In the genomic region with DNA sequence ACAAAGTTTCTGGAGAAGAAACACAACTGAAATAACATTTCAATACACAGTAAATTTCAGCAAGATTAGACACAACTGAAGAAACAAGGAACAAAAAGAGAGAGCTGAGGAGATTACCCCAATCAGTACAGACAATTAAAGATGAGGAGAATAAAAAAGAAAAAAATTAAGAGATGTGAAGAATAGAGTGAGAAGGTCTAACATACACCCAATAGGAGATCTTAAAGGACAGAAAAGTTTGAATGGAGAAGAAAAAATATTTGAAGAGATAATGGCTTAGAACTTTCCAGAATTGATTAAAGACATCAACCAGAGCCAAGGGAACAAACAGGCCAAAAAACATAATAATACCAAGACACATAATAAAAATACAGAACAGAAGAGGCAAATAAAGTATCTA, we compare ENCODE assay signal across 26 cellular contexts.
"Had no signal": no experiment of that assay in that cellular context is flagged by ENCODE, and none has a peak within 500 bp of the region (broad histone marks: within the 10 kb centered on the region; RNA-seq: fewer than 3 reads in every experiment).

No MANE protein-coding gene starts in this region.

- H3K4me3 ChIP-seq: hepatocyte, left ventricle myocardium inferior, lung, ovary, prostate gland, skin epidermis, stomach, thoracic aorta, tibial artery, upper lobe of right lung had no signal

- H3K4me3 Mint-ChIP-seq: mesothelial cell of epicardium; naive thymus-derived CD4-positive, alpha-beta T cell; natural killer cell treated with Interleukin-12 subunit alpha and Interleukin-12 subunit beta and Interleukin-15 and Interleukin-18, amount 100 ng/mL, for 72 hours; stimulated activated naive B cell treated with anti-CD40 and anti-IgM and Interleukin-4, amounts not matched to agents 10 μg/mL and 1 μg/mL and 100 μg/mL, for 72 hours had no signal

- ATAC-seq: naive thymus-derived CD4-positive, alpha-beta T cell; natural killer cell treated with Interleukin-12 subunit alpha and Interleukin-12 subunit beta and Interleukin-15 and Interleukin-18, amount 100 ng/mL, for 72 hours; right cardiac atrium; sciatic nerve; stimulated activated naive B cell treated with anti-CD40 and anti-IgM and Interleukin-4, amounts not matched to agents 10 μg/mL and 1 μg/mL and 100 μg/mL, for 72 hours; stimulated activated naive CD8-positive, alpha-beta T cell treated with anti-CD3 and anti-CD28 coated beads, Interleukin-15, Interleukin-2, amounts not matched to agents 100 U/mL and 50 U/mL, for 24 hours; upper lobe of right lung had no signal

- H3K36me3 ChIP-seq: ovary, prostate gland had no signal

- H3K27ac ChIP-seq: hepatocyte, left ventricle myocardium inferior, ovary, prostate gland, skin epidermis, stomach, thoracic aorta, tibial artery, upper lobe of right lung had no signal

- DNase-seq: islet precursor cell; left ventricle myocardium inferior; mesendoderm; naive thymus-derived CD4-positive, alpha-beta T cell; ovary; retina; right cardiac atrium; stimulated activated CD4-positive, alpha-beta T cell treated with anti-CD3 and anti-CD28 coated beads, Interleukin-12 subunit alpha, Interleukin-12 subunit beta, amount 100 ng/mL, for 4 hours; stimulated activated CD4-positive, alpha-beta T cell treated with anti-CD3 and anti-CD28 coated beads, Interleukin-15, amount 100 ng/mL, for 24 hours; stimulated activated CD4-positive, alpha-beta T cell treated with anti-CD3 and anti-CD28 coated beads, Interleukin-2, amount 100 ng/mL, for 24 hours; stimulated activated CD4-positive, alpha-beta T cell treated with anti-CD3 and anti-CD28 coated beads, Interleukin-4, amount 100 ng/mL, for 1 hour; stimulated activated naive B cell treated with anti-CD40 and anti-IgM and Interleukin-4, amounts not matched to agents 10 μg/mL and 1 μg/mL and 100 μg/mL, for 72 hours; stimulated activated naive CD8-positive, alpha-beta T cell treated with anti-CD3 and anti-CD28 coated beads, Interleukin-15, Interleukin-2, amounts not matched to agents 100 U/mL and 50 U/mL, for 24 hours; stomach; tibial artery; trophoblast cell; upper lobe of right lung had no signal

- H3K9me3 ChIP-seq: ovary, prostate gland, upper lobe of right lung had no signal

- H3K4me1 ChIP-seq: left ventricle myocardium inferior, prostate gland, stomach, tibial artery, upper lobe of right lung had no signal

- FAIRE-seq: urothelium cell line had no signal

- H3K4me1 Mint-ChIP-seq: mesothelial cell of epicardium; stimulated activated naive B cell treated with anti-CD40 and anti-IgM and Interleukin-4, amounts not matched to agents 10 μg/mL and 1 μg/mL and 100 μg/mL, for 72 hours had no signal

- H3K27ac Mint-ChIP-seq: mesothelial cell of epicardium; naive thymus-derived CD4-positive, alpha-beta T cell; natural killer cell treated with Interleukin-12 subunit alpha and Interleukin-12 subunit beta and Interleukin-15 and Interleukin-18, amount 100 ng/mL, for 72 hours; stimulated activated naive B cell treated with anti-CD40 and anti-IgM and Interleukin-4, amounts not matched to agents 10 μg/mL and 1 μg/mL and 100 μg/mL, for 72 hours had no signal

- H3K27me3 Mint-ChIP-seq: naive thymus-derived CD4-positive, alpha-beta T cell; natural killer cell treated with Interleukin-12 subunit alpha and Interleukin-12 subunit beta and Interleukin-15 and Interleukin-18, amount 100 ng/mL, for 72 hours; stimulated activated naive B cell treated with anti-CD40 and anti-IgM and Interleukin-4, amounts not matched to agents 10 μg/mL and 1 μg/mL and 100 μg/mL, for 72 hours had no signal
